Comparison of ENCODE assay signal across 8 cellular contexts in genomic region chr1:207969528-207969927, GRCh38. TPM values are rescaled to one million over a fixed set of nuclear protein-coding genes. Genes with fewer than 3 reads are reported as not detected.
"Had no signal": no experiment of that assay in that cellular context is flagged by ENCODE, and none has a peak within 500 bp of the region (broad histone marks: within the 10 kb centered on the region; RNA-seq: fewer than 3 reads in every experiment).

No MANE protein-coding gene starts in this region.

- H3K4me3 Mint-ChIP-seq: GM23338, H9, HFFc6 had no signal

- H3K9me3 Mint-ChIP-seq: GM23338, H9, HFFc6 had no signal

- DNase-seq: H9, HCEC 1CT, HFFc6, KG1 had no signal

- H3K4me3 ChIP-seq: GM23338 had no signal

- H3K27ac Mint-ChIP-seq: GM23338, H9, HFFc6 had no signal

- ATAC-seq: GM23338, HepG2 had no signal

- H3K27ac ChIP-seq: HL-60 had no signal

- H3K4me2 ChIP-seq: GM23338 had no signal

RNA-seq across cellular contexts. Expression of gene CD34, which starts 58.6 kb away (rescaled TPM):
- total RNA-seq: HepG2, HT1080 had no signal
- polyA plus RNA-seq: HepG2 had no signal
